ENCODE assay signal across 29 cellular contexts in the genomic region with DNA sequence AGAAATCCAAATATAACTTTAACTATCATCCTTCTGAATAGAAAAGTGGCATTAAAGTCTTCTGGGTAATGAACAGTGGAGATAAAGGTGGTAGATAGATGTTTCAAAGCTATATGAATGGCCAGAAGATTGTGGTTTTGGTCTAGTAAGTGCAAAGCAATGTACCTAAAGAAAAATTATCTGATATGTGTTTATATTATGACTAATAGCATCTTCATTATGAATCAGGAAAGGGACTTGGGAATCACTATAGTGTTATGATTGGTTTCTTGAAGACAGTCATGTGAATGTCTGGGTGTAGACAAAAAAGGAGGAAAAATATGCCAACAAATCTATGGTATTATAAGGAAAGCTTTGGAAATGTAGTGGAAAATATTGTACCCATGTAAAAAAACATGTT. TPM values are rescaled to one million over a fixed set of nuclear protein-coding genes. Genes with fewer than 3 reads are reported as not detected.
DNase-seq lines count a peak whose midpoint lies in the region; ATAC-seq, FAIRE-seq and TF ChIP-seq lines count a peak whose summit lies in the region.
"Had no signal": no experiment of that assay in that cellular context is flagged by ENCODE, and none has a peak within 500 bp of the region (broad histone marks: within the 10 kb centered on the region; RNA-seq: fewer than 3 reads in every experiment).

No MANE protein-coding gene starts in this region.

- DNase-seq in ELR (ENCODE audit: low read depth) = peak; percentile 82
- no peak for DNase-seq in NB4 (ENCODE audit: low read depth)
- DNase-seq in endothelial cell of umbilical vein (ENCODE audit: low read depth, low spot score) = no peak
- peak; percentile 83 for DNase-seq in osteoblast (ENCODE audit: insufficient read length, low spot score, missing footprints)
- no peak for DNase-seq in LoVo (ENCODE audit: low spot score)
- no peak for DNase-seq in stimulated activated CD4-positive, alpha-beta T cell treated with anti-CD3 and anti-CD28 coated beads, Interleukin-12 subunit alpha, Interleukin-12 subunit beta, amount 100 ng/mL, for 4 hours
- DNase-seq in GM19240 (ENCODE audit: insufficient read length, low spot score) = no peak
- DNase-seq: activated CD4-positive, alpha-beta T cell treated with anti-CD3 and anti-CD28 coated beads for 1 hour; activated CD8-positive, alpha-beta memory T cell treated with anti-CD3 and anti-CD28 coated beads for 24 hours; activated naive CD4-positive, alpha-beta T cell treated with Interleukin-2 at 50 U/mL for 16 hours; activated T-cell treated with anti-CD3 and anti-CD28 coated beads, Interleukin-2, amount 50 U/mL, for 48 hours; amygdala; central memory CD4-positive, alpha-beta T cell; DND-41; heart left ventricle; KBM-7; left ventricle myocardium inferior; midbrain; naive thymus-derived CD8-positive, alpha-beta T cell; NCI-H524 treated with DMSO at 0.1 percent for 48 hours; stimulated activated CD4-positive, alpha-beta T cell treated with anti-CD3 and anti-CD28 coated beads, Interleukin-2, amount 100 ng/mL, for 48 hours; T-cell; uterus had no signal

- H3K9ac ChIP-seq in endothelial cell of umbilical vein (replicated peaks; ENCODE audit: extremely low read depth, insufficient read depth, low read length) = no peak overlapping the region

- BruUV-seq in endothelial cell of umbilical vein (replicated peaks; lab: Mats Ljungman, UMichigan) = no TSS peak

- dilution Hi-C loops in endothelial cell of umbilical vein (cut with MboI; ENCODE audit: extremely low pct_ligation_motif_present, low sequenced_read_pairs) = no loop called here

- H3K4me1 ChIP-seq in endothelial cell of umbilical vein (ENCODE audit: control insufficient read depth, extremely low read depth, insufficient read depth, low read length) (peaks cover 14% of the 10 kb centered on the region), osteoblast (ENCODE audit: insufficient read depth, low read length) (peaks cover 12% of the 10 kb centered on the region)

- H3K27me3 ChIP-seq in endothelial cell of umbilical vein (ENCODE audit: control insufficient read depth in 2 of 2, insufficient read depth in 2 of 2, low read length in 2 of 2) = no peaks in the 10 kb centered on the region
- peaks cover 4% of the 10 kb centered on the region for H3K27me3 ChIP-seq in osteoblast (ENCODE audit: insufficient read depth, low read length)
- H3K27me3 ChIP-seq: SJSA1 had no signal

- H2AFZ ChIP-seq in endothelial cell of umbilical vein (ENCODE audit: low read depth, low read length) (no peak overlapping the region), osteoblast (ENCODE audit: low read length) (no peak overlapping the region)

- peak overlapping the region; percentile 80 for H3K4me3 ChIP-seq in NB4 (ENCODE audit: low read depth, low read length)
- H3K4me3 ChIP-seq in endothelial cell of umbilical vein (replicated peaks in 1 of 3; ENCODE audit: insufficient read depth in 1 of 3, low read depth in 1 of 3, low read length in 3 of 3) = no peak overlapping the region
- no peak overlapping the region for H3K4me3 ChIP-seq in osteoblast (ENCODE audit: insufficient read depth, low read length)
- H3K4me3 ChIP-seq: heart left ventricle, left ventricle myocardium inferior, SJSA1, suprapubic skin, uterus had no signal

- POLR2A ChIA-PET in endothelial cell of umbilical vein (lab: Charles Lee) = no interaction called here

- no peak for TF ChIP-seq POLR2A in NB4 (IDR thresholded peaks at IDR 0.05; ENCODE audit: extremely low read depth, insufficient read length)
- TF ChIP-seq POLR2A in endothelial cell of umbilical vein (IDR thresholded peaks at IDR 0.05; ENCODE audit: low read depth, low read length) = no peak

- CTCF ChIA-PET in endothelial cell of umbilical vein (lab: Charles Lee) = no interaction called here

- H3K4me2 ChIP-seq in endothelial cell of umbilical vein (ENCODE audit: insufficient read depth, low read length) (no peak overlapping the region), osteoblast (ENCODE audit: insufficient read depth, low read length) (no peak overlapping the region)

- no peak for FAIRE-seq in endothelial cell of umbilical vein (lab: Jason Lieb, UNC)

- ATAC-seq in HG02885 (IDR thresholded peaks at IDR 0.05; ENCODE audit: poor library complexity, unreplicated experiment) = no peak
- ATAC-seq: heart left ventricle; naive thymus-derived CD8-positive, alpha-beta T cell; Panc1; stimulated activated memory B cell treated with anti-CD40 and anti-IgM and Interleukin-4, amounts not matched to agents 10 μg/mL and 1 μg/mL and 100 μg/mL, for 72 hours; T-cell had no signal

- peaks cover 0 to 2% of the 10 kb centered on the region in 2 experiments for H3K36me3 ChIP-seq in endothelial cell of umbilical vein (ENCODE audit: control insufficient read depth in 2 of 2, extremely low read depth in 1 of 2, insufficient read depth in 2 of 2, low read length in 2 of 2)
- H3K36me3 ChIP-seq in osteoblast (ENCODE audit: insufficient read depth, low read length) = peaks cover 3% of the 10 kb centered on the region
- H3K36me3 ChIP-seq: uterus had no signal

- intact Hi-C loops in endothelial cell of umbilical vein (cut with micrococcal nuclease) = loop anchor here (5.0 kb wide), 1 partner anchor 226 kb away; a partner anchor contains a TSS

- H4K20me1 ChIP-seq in endothelial cell of umbilical vein (replicated peaks; ENCODE audit: control insufficient read depth, extremely low read depth, insufficient read depth, low read length) = no peaks in the 10 kb centered on the region
- H4K20me1 ChIP-seq in osteoblast (ENCODE audit: insufficient read depth, low read length) = no peaks in the 10 kb centered on the region

- H3K9me3 ChIP-seq in endothelial cell of umbilical vein (replicated peaks; ENCODE audit: control insufficient read depth, insufficient read depth, low read length) (no peaks in the 10 kb centered on the region), osteoblast (ENCODE audit: low read depth, low read length) (no peaks in the 10 kb centered on the region)
- H3K9me3 ChIP-seq: heart left ventricle, suprapubic skin, uterus had no signal

- H3K79me2 ChIP-seq in endothelial cell of umbilical vein (ENCODE audit: control insufficient read depth, insufficient read depth, low read length) (no peaks in the 10 kb centered on the region), osteoblast (ENCODE audit: insufficient read depth, low read length) (peaks cover 11% of the 10 kb centered on the region)

- H3K9me1 ChIP-seq in endothelial cell of umbilical vein (replicated peaks; ENCODE audit: control insufficient read depth, extremely low read depth, insufficient read depth, low read length) = no peaks in the 10 kb centered on the region

- H3K27ac ChIP-seq in endothelial cell of umbilical vein (ENCODE audit: insufficient read depth, low read depth, low read length) (no peak overlapping the region), osteoblast (ENCODE audit: low read depth, low read length) (no peak overlapping the region)
- H3K27ac ChIP-seq: C4-2B, heart left ventricle, left ventricle myocardium inferior, SJSA1, suprapubic skin, uterus had no signal

- no peak for TF ChIP-seq CTCF in NB4 (IDR thresholded peaks at IDR 0.05; ENCODE audit: low read depth, low read length)
- TF ChIP-seq CTCF in endothelial cell of umbilical vein (IDR thresholded peaks at IDR 0.05; ENCODE audit: extremely low read depth in 1 of 2, insufficient read depth in 1 of 2, low read depth in 1 of 2, low read length in 2 of 2) = no peak
- no peak for TF ChIP-seq CTCF in osteoblast (IDR thresholded peaks at IDR 0.05; ENCODE audit: extremely low read depth, low read depth, low read length)

TF ChIP-seq in endothelial cell of umbilical vein, 7 proteins besides CTCF, POLR2A, EP300 and RAD21:
- TF ChIP-seq, protein P1, sequence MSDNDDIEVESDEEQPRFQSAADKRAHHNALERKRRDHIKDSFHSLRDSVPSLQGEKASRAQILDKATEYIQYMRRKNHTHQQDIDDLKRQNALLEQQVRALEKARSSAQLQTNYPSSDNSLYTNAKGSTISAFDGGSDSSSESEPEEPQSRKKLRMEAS (IDR thresholded peaks at IDR 0.05; ENCODE audit: insufficient read depth, insufficient read length) = no peak
- TF ChIP-seq MYC (IDR thresholded peaks at IDR 0.05; ENCODE audit: low read depth, low read length) (no peak), POLR2AphosphoS5 (IDR thresholded peaks at IDR 0.05; ENCODE audit: insufficient read depth, low read depth, low read length) (no peak), JUN (IDR thresholded peaks at IDR 0.05; ENCODE audit: borderline replicate concordance, insufficient read depth, insufficient read length, low read depth) (no peak), GATA2 (IDR thresholded peaks at IDR 0.05; ENCODE audit: insufficient read depth, insufficient read length, low read depth, low read length) (no peak), EZH2 (IDR thresholded peaks at IDR 0.05; ENCODE audit: borderline replicate concordance, low read depth, low read length, severe bottlenecking) (no peak), FOS (IDR thresholded peaks at IDR 0.05; ENCODE audit: borderline replicate concordance, insufficient read depth, low read length) (peak; percentile 44)
TF ChIP-seq in endothelial cell of umbilical vein: peak in this region for 1.

RNA-seq across cellular contexts. Expression of a gene that starts 3.0 kb away (rescaled TPM):
- 11.9 and 12.1 TPM in 2 replicates for total RNA-seq in endothelial cell of umbilical vein
- 1.9 and 2.9 TPM in 2 replicates for polyA plus RNA-seq in endothelial cell of umbilical vein
- polyA plus RNA-seq in endothelial cell of umbilical vein (2011; cell fraction: cytosol; rRNA removed) = 2.3 TPM in 2 replicates
- polyA plus RNA-seq in endothelial cell of umbilical vein (2011; cell fraction: nucleus; rRNA removed) = 21.9 and 24.2 TPM in 2 replicates
- 5.3 TPM in 2 replicates for polyA plus RNA-seq in endothelial cell of umbilical vein (2012)
- 6.4 and 9.1 TPM in 2 replicates for polyA minus RNA-seq in endothelial cell of umbilical vein
- 3.7 TPM for polyA minus RNA-seq in endothelial cell of umbilical vein (2011; cell fraction: cytosol; rRNA and poly(A)+ RNA removed)
- 17.4 and 26.6 TPM in 2 replicates for polyA minus RNA-seq in endothelial cell of umbilical vein (2011; cell fraction: nucleus; rRNA and poly(A)+ RNA removed)
- 13.4 and 15.6 TPM in 2 replicates for total RNA-seq in osteoblast

Comparison
In these comparisons a context has a peak if more than half of its experiments do, and no peak if none do; other contexts are left out.
1. DNase-seq: peak in ELR (single experiment) and osteoblast (single experiment); none in NB4 (single experiment), endothelial cell of umbilical vein (single experiment), LoVo (single experiment), stimulated activated CD4-positive, alpha-beta T cell treated with anti-CD3 and anti-CD28 coated beads, Interleukin-12 subunit alpha, Interleukin-12 subunit beta, amount 100 ng/mL, for 4 hours (single experiment) and GM19240 (single experiment).